ENCODE assay signal across 8 cellular contexts in genomic region chr14:75334191-75335051, GRCh38. TPM values are rescaled to one million over a fixed set of nuclear protein-coding genes. Genes with fewer than 3 reads are reported as not detected.
A peak's percentile ranks its signal among the peaks of the same experiment; 100 is the strongest.
DNase-seq lines count a peak whose midpoint lies in the region; ATAC-seq, FAIRE-seq and TF ChIP-seq lines count a peak whose summit lies in the region.

No MANE protein-coding gene starts in this region.

- no peaks in the 10 kb centered on the region for H3K9me3 Mint-ChIP-seq in central memory CD8-positive, alpha-beta T cell
- peaks cover 2% of the 10 kb centered on the region for H3K9me3 Mint-ChIP-seq in neural crest cell

- TF ChIP-seq POLR2A in GM12892 (IDR thresholded peaks at IDR 0.05; ENCODE audit: low read depth, low read length) (peak; percentile 69), tibial nerve (IDR thresholded peaks at IDR 0.05) (peak; percentile 23 to 29)

- DNase-seq in GM12892 (ENCODE audit: insufficient read length): peak; percentile 36
- DNase-seq in UCSD-AML1 (lab: John Stamatoyannopoulos, UW; ENCODE audit: unreplicated experiment): peak; percentile 54
- peak; percentile 21 to 33 for DNase-seq in central memory CD8-positive, alpha-beta T cell (ENCODE audit: low spot score in 2 of 2)
- no peak for DNase-seq in neural crest cell (ENCODE audit: low read depth, low spot score)
- peak in 1 of 2 donors; percentile 41 for DNase-seq in tibial nerve (ENCODE audit: low spot score in 2 of 2)
- DNase-seq in RKO (ENCODE audit: low spot score): no peak
- DNase-seq in HUDEP-2 (lab: John Stamatoyannopoulos, UW; ENCODE audit: unreplicated experiment in 76 of 76): no peak

- no peaks in the 10 kb centered on the region for H3K36me3 ChIP-seq in tibial nerve

- no peaks in the 10 kb centered on the region for H3K27me3 ChIP-seq in tibial nerve

- TF ChIP-seq EP300 in tibial nerve (IDR thresholded peaks at IDR 0.05): peak in 1 of 2 donors; percentile 48

- peaks cover 1% of the 10 kb centered on the region for H3K36me3 Mint-ChIP-seq in central memory CD8-positive, alpha-beta T cell (ENCODE audit: insufficient read depth)
- peaks cover 4% of the 10 kb centered on the region for H3K36me3 Mint-ChIP-seq in neural crest cell (ENCODE audit: low read depth)

- H3K9me3 ChIP-seq in tibial nerve: peaks cover 0 to 4% (median 0%) of the 10 kb centered on the region in 4 donors

- peak overlapping the region; percentile 54 to 88 (median 83) for H3K27ac ChIP-seq in tibial nerve

- peak; percentile 94 for ATAC-seq in central memory CD8-positive, alpha-beta T cell (replicated peaks; ENCODE audit: extremely low read depth, poor library complexity, severe bottlenecking)
- ATAC-seq in HG02763 (IDR thresholded peaks at IDR 0.05; ENCODE audit: unreplicated experiment): no peak

- peak overlapping the region; percentile 74 for H3K4me3 Mint-ChIP-seq in central memory CD8-positive, alpha-beta T cell
- H3K4me3 Mint-ChIP-seq in neural crest cell: no peak overlapping the region

- peaks cover 0 to 45% (median 18%) of the 10 kb centered on the region in 4 donors for H3K4me1 ChIP-seq in tibial nerve

- TF ChIP-seq CTCF in neural crest cell (conservative IDR thresholded peaks at IDR 0.05): no peak
- no peak for TF ChIP-seq CTCF in tibial nerve (IDR thresholded peaks at IDR 0.05)

- peak overlapping the region in 2 of 4 donors; percentile 20 for H3K4me3 ChIP-seq in tibial nerve

- H3K27ac Mint-ChIP-seq in central memory CD8-positive, alpha-beta T cell (ENCODE audit: low read depth): peak overlapping the region; percentile 92
- peak overlapping the region; percentile 22 for H3K27ac Mint-ChIP-seq in neural crest cell (ENCODE audit: unreplicated experiment)

- H3K4me1 Mint-ChIP-seq in central memory CD8-positive, alpha-beta T cell: peaks cover 19% of the 10 kb centered on the region
- H3K4me1 Mint-ChIP-seq in neural crest cell: peaks cover 20% of the 10 kb centered on the region

- peaks cover 9% of the 10 kb centered on the region for H3K27me3 Mint-ChIP-seq in central memory CD8-positive, alpha-beta T cell
- no peaks in the 10 kb centered on the region for H3K27me3 Mint-ChIP-seq in neural crest cell (ENCODE audit: low read depth)

- 34 to 47% methylated on average over 23 of the region's 23 CpGs for WGBS in tibial nerve, 2 donors

- FAIRE-seq in GM12892 (lab: Jason Lieb, UNC): peak; percentile 97

RNA-seq across cellular contexts. Expression of gene FOS, which starts 55.8 kb away (rescaled TPM):
- 5.3 TPM for polyA plus RNA-seq in GM12892 (2012; ENCODE audit: missing spikeins)
- 3.8 and 5.8 TPM in 2 replicates for total RNA-seq in neural crest cell
- 1,000 to 10,000 TPM in 1 of 4 donors, 100 to 1,000 TPM in 3; 373 to 1,352 (median 619) TPM for total RNA-seq in tibial nerve

Comparison
In these comparisons a context has a peak if more than half of its experiments do, and no peak if none do; other contexts are left out.
1. DNase-seq: peak in GM12892 (single experiment), UCSD-AML1 (single experiment) and central memory CD8-positive, alpha-beta T cell (2 of 2); none in neural crest cell (single experiment), RKO (single experiment) and HUDEP-2 (0 of 76).
2. RNA of gene FOS, which starts 55.8 kb away (total RNA-seq): 373 to 1,352 TPM in tibial nerve; 3.8 to 5.8 TPM in neural crest cell; every median in the first group is over 10 times any median in the second.